16 cellular contexts compared by ENCODE assay signal in genomic region chr7:134366481-134366880, GRCh38. TPM values are rescaled to one million over a fixed set of nuclear protein-coding genes. Genes with fewer than 3 reads are reported as not detected.
DNase-seq lines count a peak whose midpoint lies in the region; ATAC-seq and TF ChIP-seq lines count a peak whose summit lies in the region.
"Had no signal": no experiment of that assay in that cellular context is flagged by ENCODE, and none has a peak within 500 bp of the region (broad histone marks: within the 10 kb centered on the region; RNA-seq: fewer than 3 reads in every experiment).

No MANE protein-coding gene starts in this region.

- no peak for TF ChIP-seq POLR2A in gastrocnemius medialis (IDR thresholded peaks at IDR 0.05)

- POLR2A ChIA-PET in RWPE1 (lab: Yijun Ruan, JAX; ENCODE audit: low non-redundant PET): no interaction called here

- H3K9me3 ChIP-seq in gastrocnemius medialis: no peaks in the 10 kb centered on the region
- H3K9me3 ChIP-seq: SJCRH30 had no signal

- intact Hi-C loops in gastrocnemius medialis (cut with DNase I; ENCODE audit: low total_unique reads): no loop called here

- H3K27me3 ChIP-seq in ACC112 (ENCODE audit: insufficient read depth, low read length) (no peaks in the 10 kb centered on the region), gastrocnemius medialis (no peaks in the 10 kb centered on the region)
- H3K27me3 ChIP-seq: SJCRH30 had no signal

- DNase-seq in RWPE1 (ENCODE audit: low spot score) (no peak), cardiac fibroblast (ENCODE audit: low read depth in 2 of 2) (peak; percentile 35 to 47), left lobe of liver (ENCODE audit: low spot score) (peak; percentile 65), NCI-H2029 (lab: John Stamatoyannopoulos, UW) (no peak), DMS153 treated with DMSO at 0.1 percent for 48 hours (lab: John Stamatoyannopoulos, UW; ENCODE audit: unreplicated experiment) (no peak), gastrocnemius medialis (no peak)
- DNase-seq: CD4-positive, CD25-positive, alpha-beta regulatory T cell; DMS79 treated with DMSO at 0.1 percent for 48 hours; MM.1S; NCI-H2029 treated with DMSO at 0.1 percent for 48 hours; NCI-H510A; NCI-H82; SJCRH30 had no signal

- no peaks in the 10 kb centered on the region for H3K79me2 ChIP-seq in ACC112 (ENCODE audit: control insufficient read depth, insufficient read depth, low read length, unreplicated experiment)

- in situ Hi-C loops in gastrocnemius medialis (cut with MboI; ENCODE audit: low sequenced_read_pairs in 4 of 4): no loop called here

- CTCF ChIA-PET in RWPE1 (lab: Yijun Ruan, JAX): no interaction called here

- H3K4me1 ChIP-seq in ACC112 (ENCODE audit: control insufficient read depth, insufficient read depth, low read length, unreplicated experiment) (peaks cover 72% of the 10 kb centered on the region), gastrocnemius medialis (no peaks in the 10 kb centered on the region)
- H3K4me1 ChIP-seq: SJCRH30 had no signal

- ATAC-seq in left lobe of liver (peak; percentile 53), HG03025 (IDR thresholded peaks at IDR 0.05; ENCODE audit: low FRiP score, unreplicated experiment) (no peak), gastrocnemius medialis (no peak)
- ATAC-seq: GM23338 had no signal

- no peak overlapping the region for H3K4me3 ChIP-seq in ACC112 (ENCODE audit: low read depth, low read length)
- H3K4me3 ChIP-seq in cardiac fibroblast (replicated peaks in 1 of 2; ENCODE audit: low read depth in 2 of 2, low read length in 2 of 2): no peak overlapping the region
- H3K4me3 ChIP-seq in gastrocnemius medialis: no peak overlapping the region
- H3K4me3 ChIP-seq: GM23338, SJCRH30 had no signal

- TF ChIP-seq CTCF in RWPE1 (conservative IDR thresholded peaks at IDR 0.05; ENCODE audit: low read depth): no peak
- no peak for TF ChIP-seq CTCF in cardiac fibroblast (IDR thresholded peaks at IDR 0.05; ENCODE audit: low read depth, low read length)
- no peak for TF ChIP-seq CTCF in gastrocnemius medialis (IDR thresholded peaks at IDR 0.05 in 4 of 5, conservative IDR thresholded peaks at IDR 0.05 in 1 of 5)

- no peak overlapping the region for H2AFZ ChIP-seq in ACC112 (ENCODE audit: low read length, unreplicated experiment)
- H2AFZ ChIP-seq: GM23338 had no signal

- H3K36me3 ChIP-seq in ACC112 (ENCODE audit: insufficient read depth, low read length) (no peaks in the 10 kb centered on the region), gastrocnemius medialis (no peaks in the 10 kb centered on the region)
- H3K36me3 ChIP-seq: SJCRH30 had no signal

- H3K27ac ChIP-seq in ACC112 (ENCODE audit: low read depth, low read length) (peak overlapping the region; percentile 89), RWPE1 (peak overlapping the region; percentile 48; the same call in 1 of the 2 replicates), gastrocnemius medialis (no peak overlapping the region)
- H3K27ac ChIP-seq: SJCRH30 had no signal

RNA-seq across cellular contexts. Expression of gene SLC35B4, which starts 49.8 kb away (rescaled TPM):
- total RNA-seq in left lobe of liver (11.0 TPM), gastrocnemius medialis (1 to 10 TPM; 1.7 to 5.0 (median 2.3) TPM)

Comparison
In these comparisons a context has a peak if more than half of its experiments do, and no peak if none do; other contexts are left out.
1. H3K27ac ChIP-seq: peak in ACC112 (single experiment) and RWPE1 (single experiment); none in gastrocnemius medialis (0 of 4).
2. DNase-seq: peak in cardiac fibroblast (2 of 2) and left lobe of liver (single experiment); none in RWPE1 (single experiment), NCI-H2029 (single experiment), DMS153 treated with DMSO at 0.1 percent for 48 hours (single experiment) and gastrocnemius medialis (0 of 2).